1 cellular context compared by ENCODE assay signal in the genomic region with DNA sequence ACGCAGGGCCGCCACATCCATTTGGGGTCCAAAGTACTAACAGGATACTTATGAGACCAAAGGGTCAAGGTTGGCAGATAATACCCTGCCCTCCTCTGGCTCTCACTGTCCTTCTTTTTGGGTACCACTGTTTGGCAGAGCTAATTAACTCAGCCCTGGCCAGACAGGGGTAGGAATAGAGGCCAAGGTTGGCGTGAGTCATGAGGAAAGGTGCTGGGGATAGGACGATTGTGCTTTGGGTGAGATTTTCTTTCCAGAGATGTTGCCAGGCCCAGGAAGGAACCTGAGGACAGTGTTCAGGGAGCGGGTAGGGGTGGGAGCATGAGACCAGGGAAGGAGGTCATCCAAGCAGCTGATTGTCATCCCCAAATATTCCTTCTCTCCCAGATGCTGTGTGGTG.
A peak's percentile ranks its signal among the peaks of the same experiment; 100 is the strongest.
TF ChIP-seq lines count a peak whose summit lies in the region.

No MANE protein-coding gene starts in this region.

TF ChIP-seq in K562, 482 proteins besides CTCF, POLR2A, EP300 and RAD21:
- TF ChIP-seq, protein P1, sequence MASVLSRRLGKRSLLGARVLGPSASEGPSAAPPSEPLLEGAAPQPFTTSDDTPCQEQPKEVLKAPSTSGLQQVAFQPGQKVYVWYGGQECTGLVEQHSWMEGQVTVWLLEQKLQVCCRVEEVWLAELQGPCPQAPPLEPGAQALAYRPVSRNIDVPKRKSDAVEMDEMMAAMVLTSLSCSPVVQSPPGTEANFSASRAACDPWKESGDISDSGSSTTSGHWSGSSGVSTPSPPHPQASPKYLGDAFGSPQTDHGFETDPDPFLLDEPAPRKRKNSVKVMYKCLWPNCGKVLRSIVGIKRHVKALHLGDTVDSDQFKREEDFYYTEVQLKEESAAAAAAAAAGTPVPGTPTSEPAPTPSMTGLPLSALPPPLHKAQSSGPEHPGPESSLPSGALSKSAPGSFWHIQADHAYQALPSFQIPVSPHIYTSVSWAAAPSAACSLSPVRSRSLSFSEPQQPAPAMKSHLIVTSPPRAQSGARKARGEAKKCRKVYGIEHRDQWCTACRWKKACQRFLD (CRISPR knock-in tag; IDR thresholded peaks at IDR 0.05): peak; percentile 33; the same call in 1 of the 2 replicates
- TF ChIP-seq, protein P2, sequence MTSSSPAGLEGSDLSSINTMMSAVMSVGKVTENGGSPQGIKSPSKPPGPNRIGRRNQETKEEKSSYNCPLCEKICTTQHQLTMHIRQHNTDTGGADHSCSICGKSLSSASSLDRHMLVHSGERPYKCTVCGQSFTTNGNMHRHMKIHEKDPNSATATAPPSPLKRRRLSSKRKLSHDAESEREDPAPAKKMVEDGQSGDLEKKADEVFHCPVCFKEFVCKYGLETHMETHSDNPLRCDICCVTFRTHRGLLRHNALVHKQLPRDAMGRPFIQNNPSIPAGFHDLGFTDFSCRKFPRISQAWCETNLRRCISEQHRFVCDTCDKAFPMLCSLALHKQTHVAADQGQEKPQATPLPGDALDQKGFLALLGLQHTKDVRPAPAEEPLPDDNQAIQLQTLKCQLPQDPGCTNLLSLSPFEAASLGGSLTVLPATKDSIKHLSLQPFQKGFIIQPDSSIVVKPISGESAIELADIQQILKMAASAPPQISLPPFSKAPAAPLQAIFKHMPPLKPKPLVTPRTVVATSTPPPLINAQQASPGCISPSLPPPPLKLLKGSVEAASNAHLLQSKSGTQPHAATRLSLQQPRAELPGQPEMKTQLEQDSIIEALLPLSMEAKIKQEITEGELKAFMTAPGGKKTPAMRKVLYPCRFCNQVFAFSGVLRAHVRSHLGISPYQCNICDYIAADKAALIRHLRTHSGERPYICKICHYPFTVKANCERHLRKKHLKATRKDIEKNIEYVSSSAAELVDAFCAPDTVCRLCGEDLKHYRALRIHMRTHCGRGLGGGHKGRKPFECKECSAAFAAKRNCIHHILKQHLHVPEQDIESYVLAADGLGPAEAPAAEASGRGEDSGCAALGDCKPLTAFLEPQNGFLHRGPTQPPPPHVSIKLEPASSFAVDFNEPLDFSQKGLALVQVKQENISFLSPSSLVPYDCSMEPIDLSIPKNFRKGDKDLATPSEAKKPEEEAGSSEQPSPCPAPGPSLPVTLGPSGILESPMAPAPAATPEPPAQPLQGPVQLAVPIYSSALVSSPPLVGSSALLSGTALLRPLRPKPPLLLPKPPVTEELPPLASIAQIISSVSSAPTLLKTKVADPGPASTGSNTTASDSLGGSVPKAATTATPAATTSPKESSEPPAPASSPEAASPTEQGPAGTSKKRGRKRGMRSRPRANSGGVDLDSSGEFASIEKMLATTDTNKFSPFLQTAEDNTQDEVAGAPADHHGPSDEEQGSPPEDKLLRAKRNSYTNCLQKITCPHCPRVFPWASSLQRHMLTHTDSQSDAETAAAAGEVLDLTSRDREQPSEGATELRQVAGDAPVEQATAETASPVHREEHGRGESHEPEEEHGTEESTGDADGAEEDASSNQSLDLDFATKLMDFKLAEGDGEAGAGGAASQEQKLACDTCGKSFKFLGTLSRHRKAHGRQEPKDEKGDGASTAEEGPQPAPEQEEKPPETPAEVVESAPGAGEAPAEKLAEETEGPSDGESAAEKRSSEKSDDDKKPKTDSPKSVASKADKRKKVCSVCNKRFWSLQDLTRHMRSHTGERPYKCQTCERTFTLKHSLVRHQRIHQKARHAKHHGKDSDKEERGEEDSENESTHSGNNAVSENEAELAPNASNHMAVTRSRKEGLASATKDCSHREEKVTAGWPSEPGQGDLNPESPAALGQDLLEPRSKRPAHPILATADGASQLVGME (CRISPR knock-in tag; IDR thresholded peaks at IDR 0.05): 0 out of 2 replicates have a peak, but pooled peaks have one; percentile 27
- TF ChIP-seq FUS (optimal IDR thresholded peaks at IDR 0.05; ENCODE audit: low read depth, low read length) (no peak), ZNF589 (CRISPR knock-in tag; IDR thresholded peaks at IDR 0.05; ENCODE audit: low read depth) (0 out of 2 replicates have a peak, but pooled peaks have one; percentile 3), POU5F1 (IDR thresholded peaks at IDR 0.05; ENCODE audit: borderline replicate concordance, low read depth, low read length, partially characterized antibody) (no peak), ZNF217 (CRISPR knock-in tag; IDR thresholded peaks at IDR 0.05) (no peak)
- TF ChIP-seq, protein P3, sequence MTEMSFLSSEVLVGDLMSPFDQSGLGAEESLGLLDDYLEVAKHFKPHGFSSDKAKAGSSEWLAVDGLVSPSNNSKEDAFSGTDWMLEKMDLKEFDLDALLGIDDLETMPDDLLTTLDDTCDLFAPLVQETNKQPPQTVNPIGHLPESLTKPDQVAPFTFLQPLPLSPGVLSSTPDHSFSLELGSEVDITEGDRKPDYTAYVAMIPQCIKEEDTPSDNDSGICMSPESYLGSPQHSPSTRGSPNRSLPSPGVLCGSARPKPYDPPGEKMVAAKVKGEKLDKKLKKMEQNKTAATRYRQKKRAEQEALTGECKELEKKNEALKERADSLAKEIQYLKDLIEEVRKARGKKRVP (CRISPR knock-in tag; IDR thresholded peaks at IDR 0.05): 0 out of 2 replicates have a peak, but pooled peaks have one; percentile 20
